16 cellular contexts compared by ENCODE assay signal in the genomic region with DNA sequence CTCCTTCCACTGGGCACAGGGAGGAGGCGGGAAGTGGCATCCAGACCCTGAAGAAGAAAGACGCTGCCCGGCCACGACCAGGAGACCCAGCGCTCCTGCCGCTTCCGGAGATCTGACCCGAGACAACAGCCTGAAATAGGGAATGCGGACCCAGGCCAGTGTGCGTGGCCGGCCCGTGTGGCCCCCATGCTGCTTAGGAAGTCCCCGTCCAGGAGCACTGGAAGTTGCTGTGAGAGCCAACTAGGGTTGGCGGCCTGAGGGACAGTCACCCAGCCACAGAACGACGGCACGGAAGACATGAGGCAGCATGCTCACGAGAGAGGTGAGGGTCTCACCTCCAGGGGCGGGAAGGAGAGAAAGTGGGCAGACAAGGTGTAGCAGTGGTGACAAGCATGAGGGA.
"Had no signal": no experiment of that assay in that cellular context is flagged by ENCODE, and none has a peak within 500 bp of the region (broad histone marks: within the 10 kb centered on the region; RNA-seq: fewer than 3 reads in every experiment).

No MANE protein-coding gene starts in this region.

- H3K4me3 ChIP-seq: body of pancreas, esophagus muscularis mucosa, left ventricle myocardium inferior, thyroid gland, uterus had no signal

- DNase-seq: activated CD4-positive, alpha-beta T cell treated with anti-CD3 and anti-CD28 coated beads, Interleukin-2, amount 50 U/mL, for 48 hours; activated CD8-positive, alpha-beta memory T cell treated with anti-CD3 and anti-CD28 coated beads, Interleukin-2, amount 10 ng/mL, durations not matched to agents 7 days and 5 days; activated effector memory CD4-positive, alpha-beta T cell treated with anti-CD3 and anti-CD28 coated beads, Interleukin-2, amount 50 U/mL, for 16 hours; activated T-cell treated with anti-CD3 and anti-CD28 coated beads, Interleukin-2, amount 50 U/mL, for 4 hours; amygdala; body of pancreas; caudate nucleus; hippocampal formation; left ventricle myocardium inferior; naive B cell; posterior cingulate gyrus; stimulated activated naive B cell treated with anti-CD40 and anti-IgM and Interleukin-4, amounts not matched to agents 10 μg/mL and 1 μg/mL and 100 μg/mL, for 72 hours; thyroid gland; uterus had no signal

- ATAC-seq: activated CD8-positive, alpha-beta memory T cell treated with anti-CD3 and anti-CD28 coated beads, Interleukin-2, amount 10 ng/mL, durations not matched to agents 7 days and 5 days; activated naive CD4-positive, alpha-beta T cell treated with anti-CD3 and anti-CD28 coated beads, Interleukin-2, amount 50 U/mL, for 72 hours; body of pancreas; stimulated activated naive B cell treated with anti-CD40 and anti-IgM and Interleukin-4, amounts not matched to agents 10 μg/mL and 1 μg/mL and 100 μg/mL, for 72 hours had no signal

- H3K27ac Mint-ChIP-seq: activated CD8-positive, alpha-beta memory T cell treated with anti-CD3 and anti-CD28 coated beads, Interleukin-2, amount 10 ng/mL, durations not matched to agents 7 days and 5 days; stimulated activated naive B cell treated with anti-CD40 and anti-IgM and Interleukin-4, amounts not matched to agents 10 μg/mL and 1 μg/mL and 100 μg/mL, for 72 hours had no signal

- H3K27me3 Mint-ChIP-seq: activated CD8-positive, alpha-beta memory T cell treated with anti-CD3 and anti-CD28 coated beads, Interleukin-2, amount 10 ng/mL, durations not matched to agents 7 days and 5 days; naive B cell; stimulated activated naive B cell treated with anti-CD40 and anti-IgM and Interleukin-4, amounts not matched to agents 10 μg/mL and 1 μg/mL and 100 μg/mL, for 72 hours had no signal

- H3K9me3 Mint-ChIP-seq: activated naive CD4-positive, alpha-beta T cell treated with anti-CD3 and anti-CD28 coated beads, Interleukin-2, amount 50 U/mL, for 72 hours; activated T-cell treated with anti-CD3 and anti-CD28 coated beads, Interleukin-2, amount 50 U/mL, for 4 hours; naive B cell; stimulated activated naive B cell treated with anti-CD40 and anti-IgM and Interleukin-4, amounts not matched to agents 10 μg/mL and 1 μg/mL and 100 μg/mL, for 72 hours had no signal

- H3K27me3 ChIP-seq: body of pancreas, esophagus muscularis mucosa, thyroid gland, uterus had no signal

- H3K4me1 Mint-ChIP-seq: activated CD8-positive, alpha-beta memory T cell treated with anti-CD3 and anti-CD28 coated beads, Interleukin-2, amount 10 ng/mL, durations not matched to agents 7 days and 5 days; naive B cell had no signal

- H3K9me3 ChIP-seq: body of pancreas, esophagus muscularis mucosa, left ventricle myocardium inferior, thyroid gland, uterus had no signal

- H3K36me3 Mint-ChIP-seq: naive B cell had no signal

- H3K36me3 ChIP-seq: uterus had no signal

- H3K27ac ChIP-seq: body of pancreas, esophagus muscularis mucosa, left ventricle myocardium inferior, thyroid gland, uterus had no signal

- H3K4me3 Mint-ChIP-seq: activated CD8-positive, alpha-beta memory T cell treated with anti-CD3 and anti-CD28 coated beads, Interleukin-2, amount 10 ng/mL, durations not matched to agents 7 days and 5 days; activated T-cell treated with anti-CD3 and anti-CD28 coated beads, Interleukin-2, amount 50 U/mL, for 4 hours; naive B cell; stimulated activated naive B cell treated with anti-CD40 and anti-IgM and Interleukin-4, amounts not matched to agents 10 μg/mL and 1 μg/mL and 100 μg/mL, for 72 hours had no signal
